In genomic region chr7:44977304-44977858, GRCh38 we compare ENCODE assay signal across 8 cellular contexts. TPM values are rescaled to one million over a fixed set of nuclear protein-coding genes. Genes with fewer than 3 reads are reported as not detected.
DNase-seq lines count a peak whose midpoint lies in the region; ATAC-seq and TF ChIP-seq lines count a peak whose summit lies in the region.

No MANE protein-coding gene starts in this region.

- H3K9me3 Mint-ChIP-seq in naive thymus-derived CD4-positive, alpha-beta T cell: no peaks in the 10 kb centered on the region

- no peak for TF ChIP-seq CTCF in left ventricle myocardium inferior (IDR thresholded peaks at IDR 0.05; ENCODE audit: borderline replicate concordance)
- TF ChIP-seq CTCF in omental fat pad (IDR thresholded peaks at IDR 0.05): no peak

- peak overlapping the region; percentile 84 to 100 (median 94) for H3K4me3 Mint-ChIP-seq in naive thymus-derived CD4-positive, alpha-beta T cell

- DNase-seq in left ventricle myocardium inferior: no peak
- DNase-seq in Right ventricle myocardium inferior (ENCODE audit: missing footprints): no peak
- peak; percentile 62 for DNase-seq in activated T-cell treated with anti-CD3 and anti-CD28 coated beads for 1 hour (ENCODE audit: low read depth)
- peak in 8 of 9 donors; percentile 34 to 78 (median 56) for DNase-seq in naive thymus-derived CD4-positive, alpha-beta T cell
- DNase-seq in NCI-H2227 treated with DMSO at 0.1 percent for 48 hours (lab: John Stamatoyannopoulos, UW): no peak
- no peak for DNase-seq in DMS53 (lab: John Stamatoyannopoulos, UW)
- no peak for DNase-seq in omental fat pad (ENCODE audit: low spot score)

- no peak overlapping the region for H3K27ac ChIP-seq in left ventricle myocardium inferior (replicated peaks)
- H3K27ac ChIP-seq in naive thymus-derived CD4-positive, alpha-beta T cell (ENCODE audit: low read depth, low read length): peak overlapping the region; percentile 83

- peak overlapping the region; percentile 93 to 99 (median 96) for H3K27ac Mint-ChIP-seq in naive thymus-derived CD4-positive, alpha-beta T cell

- no peaks in the 10 kb centered on the region for H3K27me3 ChIP-seq in left ventricle myocardium inferior (ENCODE audit: low read depth)
- H3K27me3 ChIP-seq in naive thymus-derived CD4-positive, alpha-beta T cell (ENCODE audit: control insufficient read depth in 2 of 2, insufficient read depth in 2 of 2, low read length in 2 of 2): no peaks in the 10 kb centered on the region

- H3K4me3 ChIP-seq in left ventricle myocardium inferior: peak overlapping the region; percentile 17
- H3K4me3 ChIP-seq in naive thymus-derived CD4-positive, alpha-beta T cell (ENCODE audit: low read length): peak overlapping the region; percentile 78

- CTCF ChIA-PET in naive thymus-derived CD4-positive, alpha-beta T cell (lab: Charles Lee): interaction anchor here (0.9 to 2.7 kb wide), 4 partner anchors 19 to 50 kb away, joined by 4 to 8 read pairs (median 4); partner anchors contain the start of gene CCM2

- no peaks in the 10 kb centered on the region for H3K9me3 ChIP-seq in left ventricle myocardium inferior (replicated peaks)
- no peaks in the 10 kb centered on the region for H3K9me3 ChIP-seq in naive thymus-derived CD4-positive, alpha-beta T cell (ENCODE audit: control insufficient read depth in 2 of 3, low read length in 3 of 3)

- H3K4me1 Mint-ChIP-seq in naive thymus-derived CD4-positive, alpha-beta T cell: peaks cover 47 to 85% (median 58%) of the 10 kb centered on the region in 7 donors

- intact Hi-C loops in left ventricle myocardium inferior (cut with micrococcal nuclease) (no loop called here), Right ventricle myocardium inferior (cut with DNase I) (no loop called here)
- intact Hi-C loops in naive thymus-derived CD4-positive, alpha-beta T cell (cut with micrococcal nuclease): loop anchor here (1.0 to 5.0 kb wide), 7 partner anchors 9 to 895 kb away; partner anchors contain the start of genes H2AZ2 (in 1 of the 2), POLM (in 1 of the 2), PPIA (in 1 of the 2) and TMED4 (in 1 of the 2)

- peaks cover 14% of the 10 kb centered on the region for H3K4me1 ChIP-seq in left ventricle myocardium inferior
- peaks cover 57 to 66% of the 10 kb centered on the region in 2 donors for H3K4me1 ChIP-seq in naive thymus-derived CD4-positive, alpha-beta T cell (ENCODE audit: control insufficient read depth in 2 of 2, insufficient read depth in 2 of 2, low read length in 2 of 2)

- POLR2A ChIA-PET in naive thymus-derived CD4-positive, alpha-beta T cell (lab: Charles Lee): interaction anchor here (0.6 to 19.9 kb wide), 11 partner anchors 10 to 159 kb away, joined by 3 to 309 read pairs (median 5); partner anchors contain the start of genes CCM2 and TBRG4

- peaks cover 1 to 51% (median 7%) of the 10 kb centered on the region in 5 donors for H3K36me3 Mint-ChIP-seq in naive thymus-derived CD4-positive, alpha-beta T cell

- H3K27me3 Mint-ChIP-seq in naive thymus-derived CD4-positive, alpha-beta T cell: no peaks in the 10 kb centered on the region

- ATAC-seq in Right ventricle myocardium inferior (no peak), omental fat pad (ENCODE audit: low FRiP score) (no peak), HG03280 (IDR thresholded peaks at IDR 0.05; ENCODE audit: unreplicated experiment) (no peak)
- peak; percentile 67 for ATAC-seq in naive thymus-derived CD4-positive, alpha-beta T cell

- H3K36me3 ChIP-seq in left ventricle myocardium inferior: peaks cover 2% of the 10 kb centered on the region
- peaks cover 11 to 42% (median 25%) of the 10 kb centered on the region in 3 experiments for H3K36me3 ChIP-seq in naive thymus-derived CD4-positive, alpha-beta T cell (ENCODE audit: control insufficient read depth in 2 of 3, insufficient read depth in 3 of 3, low read length in 3 of 3)

RNA-seq across cellular contexts. Expression of gene MYO1G, which starts 1.4 kb away (rescaled TPM):
- total RNA-seq in left ventricle myocardium inferior (0.77 TPM), Right ventricle myocardium inferior (1.9 TPM), omental fat pad (10 to 100 TPM in 1 of 4 donors, 1 to 10 TPM in 3; 2.6 to 14.7 (median 4.0) TPM)
- 100 to 1,000 TPM in 3 of 5 experiments, 10 to 100 TPM in 2; 29.2 to 385 (median 107) TPM for total RNA-seq in naive thymus-derived CD4-positive, alpha-beta T cell
- 10 to 100 TPM; 51.1 to 76.0 TPM for polyA plus RNA-seq in naive thymus-derived CD4-positive, alpha-beta T cell

RNA-seq across cellular contexts. Expression of gene CCM2, which starts 22.6 kb away (rescaled TPM):
- 24.5 TPM for total RNA-seq in left ventricle myocardium inferior
- 38.7 TPM for total RNA-seq in Right ventricle myocardium inferior
- 100 to 1,000 TPM in 3 of 5 experiments, 10 to 100 TPM in 2; 80.4 to 200 (median 119) TPM for total RNA-seq in naive thymus-derived CD4-positive, alpha-beta T cell
- polyA plus RNA-seq in naive thymus-derived CD4-positive, alpha-beta T cell: 100 to 1,000 TPM in 1 of 2 donors, 10 to 100 TPM in 1; 75.9 to 123 TPM
- 10 to 100 TPM; 40.5 to 61.7 (median 57.6) TPM for total RNA-seq in omental fat pad

Comparison
In these comparisons a context has a peak if more than half of its experiments do, and no peak if none do; other contexts are left out.
1. DNase-seq: peak in activated T-cell treated with anti-CD3 and anti-CD28 coated beads for 1 hour (single experiment) and naive thymus-derived CD4-positive, alpha-beta T cell (8 of 9); none in left ventricle myocardium inferior (single experiment), Right ventricle myocardium inferior (single experiment), NCI-H2227 treated with DMSO at 0.1 percent for 48 hours (single experiment), DMS53 (single experiment) and omental fat pad (single experiment).
2. intact Hi-C loops: an anchor here in naive thymus-derived CD4-positive, alpha-beta T cell (1.0 to 5.0 kb wide); none called in left ventricle myocardium inferior and Right ventricle myocardium inferior.